In genomic region chr1:26276432-26276838, GRCh38 we compare ENCODE assay signal across 8 cellular contexts. TPM values are rescaled to one million over a fixed set of nuclear protein-coding genes. Genes with fewer than 3 reads are reported as not detected.
A peak's percentile ranks its signal among the peaks of the same experiment; 100 is the strongest.
DNase-seq lines count a peak whose midpoint lies in the region; ATAC-seq, FAIRE-seq and TF ChIP-seq lines count a peak whose summit lies in the region.

No MANE protein-coding gene starts in this region.

- WGBS in mesodermal cell (ENCODE audit: insufficient coverage in 2 of 2), 2 experiments, result 83 to 91% methylated on average over 2 of the region's 2 CpGs

- H3K9me3 Mint-ChIP-seq in activated naive CD4-positive, alpha-beta T cell treated with anti-CD3 and anti-CD28 coated beads, Interleukin-2, amount 10 ng/mL, durations not matched to agents 7 days and 5 days, result no peaks in the 10 kb centered on the region

- no peaks in the 10 kb centered on the region for H3K27me3 Mint-ChIP-seq in activated naive CD4-positive, alpha-beta T cell treated with anti-CD3 and anti-CD28 coated beads, Interleukin-2, amount 10 ng/mL, durations not matched to agents 7 days and 5 days

- DNase-seq in activated naive CD4-positive, alpha-beta T cell treated with anti-CD3 and anti-CD28 coated beads, Interleukin-2, amount 10 ng/mL, durations not matched to agents 7 days and 5 days, result no peak
- no peak for DNase-seq in activated naive CD4-positive, alpha-beta T cell treated with Interleukin-2 at 50 U/mL for 16 hours
- DNase-seq in ascending aorta (ENCODE audit: low spot score in 2 of 2) (no peak), urothelium cell line (ENCODE audit: low spot score) (peak; percentile 75), NCI-H2171 treated with DMSO at 0.1 percent for 48 hours (lab: John Stamatoyannopoulos, UW) (no peak), inferior parietal cortex (ENCODE audit: extremely low spot score) (no peak)

- H3K36me3 Mint-ChIP-seq in activated naive CD4-positive, alpha-beta T cell treated with anti-CD3 and anti-CD28 coated beads, Interleukin-2, amount 10 ng/mL, durations not matched to agents 7 days and 5 days, result peaks cover 58% of the 10 kb centered on the region

- FAIRE-seq in urothelium cell line (lab: Jason Lieb, UNC), result no peak

- H3K27ac ChIP-seq in ascending aorta (peak overlapping the region; percentile 90 to 99), mesodermal cell (ENCODE audit: low read depth, low read length, severe bottlenecking) (peak overlapping the region; percentile 73)

- no peak for TF ChIP-seq CTCF in ascending aorta (IDR thresholded peaks at IDR 0.05)

- ATAC-seq in HG03469 (IDR thresholded peaks at IDR 0.05; ENCODE audit: unreplicated experiment), result no peak

- H3K4me1 Mint-ChIP-seq in activated naive CD4-positive, alpha-beta T cell treated with anti-CD3 and anti-CD28 coated beads, Interleukin-2, amount 10 ng/mL, durations not matched to agents 7 days and 5 days, result peaks cover 63% of the 10 kb centered on the region

- CTCF ChIA-PET in activated naive CD4-positive, alpha-beta T cell treated with anti-CD3 and anti-CD28 coated beads, Interleukin-2, amount 10 ng/mL, durations not matched to agents 7 days and 5 days (lab: Charles Lee), result interaction anchor here (0.5 to 18.0 kb wide), 11 partner anchors 11 to 154 kb away, joined by 3 to 632 read pairs (median 5); partner anchors contain the start of genes CD52 and CEP85

- H3K27me3 ChIP-seq in ascending aorta, result no peaks in the 10 kb centered on the region

- H3K4me3 Mint-ChIP-seq in activated naive CD4-positive, alpha-beta T cell treated with anti-CD3 and anti-CD28 coated beads, Interleukin-2, amount 10 ng/mL, durations not matched to agents 7 days and 5 days, result peak overlapping the region; percentile 33

- H3K36me3 ChIP-seq in ascending aorta, result no peaks in the 10 kb centered on the region
- H3K36me3 ChIP-seq in mesodermal cell (ENCODE audit: control insufficient read depth, insufficient read depth, low read length), result peaks cover 71% of the 10 kb centered on the region

- peak overlapping the region; percentile 92 for H3K27ac Mint-ChIP-seq in activated naive CD4-positive, alpha-beta T cell treated with anti-CD3 and anti-CD28 coated beads, Interleukin-2, amount 10 ng/mL, durations not matched to agents 7 days and 5 days

- H3K4me3 ChIP-seq in ascending aorta (no peak overlapping the region), mesodermal cell (ENCODE audit: extremely low read depth, insufficient read depth, low read length, poor library complexity, severe bottlenecking) (no peak overlapping the region)

- H3K9me3 ChIP-seq in ascending aorta, result no peaks in the 10 kb centered on the region
- H3K9me3 ChIP-seq in mesodermal cell (ENCODE audit: control insufficient read depth, low read length), result no peaks in the 10 kb centered on the region

- intact Hi-C loops in ascending aorta (cut with DNase I), result no loop called here

- H3K4me1 ChIP-seq in ascending aorta (peaks cover 29 to 47% of the 10 kb centered on the region in 2 donors), mesodermal cell (ENCODE audit: control insufficient read depth, insufficient read depth, low read length, poor library complexity, severe bottlenecking) (peaks cover 60% of the 10 kb centered on the region)

RNA-seq across cellular contexts. Expression of gene SH3BGRL3, which starts 3.5 kb away (rescaled TPM):
- total RNA-seq in ascending aorta, result 228 TPM
- 398 TPM for polyA plus RNA-seq in mesodermal cell (2013, experiment 1 of 2)
- 334 TPM for polyA plus RNA-seq in mesodermal cell (2013, experiment 2 of 2)

RNA-seq across cellular contexts. Expression of gene UBXN11, which starts 30.0 kb away (rescaled TPM):
- 14.5 TPM for total RNA-seq in ascending aorta
- 10.6 TPM for polyA plus RNA-seq in mesodermal cell (2013, experiment 1 of 2)
- polyA plus RNA-seq in mesodermal cell (2013, experiment 2 of 2), result 8.5 TPM

RNA-seq across cellular contexts. Expression of gene CD52, which starts 41.3 kb away (rescaled TPM):
- total RNA-seq in ascending aorta, result not detected
- 3.0 TPM for polyA plus RNA-seq in mesodermal cell (2013, experiment 1 of 2)
- 3.5 TPM for polyA plus RNA-seq in mesodermal cell (2013, experiment 2 of 2)

RNA-seq across cellular contexts. Expression of gene CEP85, which starts 42.4 kb away (rescaled TPM):
- 5.0 TPM for total RNA-seq in ascending aorta
- polyA plus RNA-seq in mesodermal cell (2013, experiment 1 of 2), result 19.4 TPM
- 18.5 TPM for polyA plus RNA-seq in mesodermal cell (2013, experiment 2 of 2)
